Comparison of ENCODE assay signal across 8 cellular contexts in the genomic region with DNA sequence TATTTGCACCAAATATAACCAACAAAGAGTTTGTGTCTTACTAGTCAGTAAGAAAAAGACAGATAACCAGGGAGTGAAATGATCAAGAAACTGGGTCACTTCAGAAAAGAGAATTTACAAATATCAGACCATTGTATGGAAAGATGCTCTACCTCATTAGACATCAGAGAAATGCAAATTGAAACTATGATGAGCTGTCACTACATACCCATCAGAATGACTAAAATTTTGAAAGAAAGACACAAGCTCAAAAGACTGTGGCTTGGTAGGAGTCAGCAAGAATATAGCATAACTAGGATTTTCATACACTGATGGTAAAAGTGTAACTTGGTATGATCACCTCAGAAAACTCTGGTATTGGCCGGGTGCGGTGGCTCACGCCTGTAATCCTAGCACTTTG.
"Had no signal": no experiment of that assay in that cellular context is flagged by ENCODE, and none has a peak within 500 bp of the region (broad histone marks: within the 10 kb centered on the region; RNA-seq: fewer than 3 reads in every experiment).

No MANE protein-coding gene starts in this region.

- H3K9ac ChIP-seq: KMS-11 had no signal

- DNase-seq: IMR-90, KBM-7, KG1 had no signal

- FAIRE-seq: HepG2, HTR-8/SVneo, K562 had no signal

- H3K4me3 ChIP-seq: K562 had no signal

- H3K27ac ChIP-seq: HL-60, KMS-11 had no signal

- ATAC-seq: HepG2, K562 had no signal

- H3K4me2 ChIP-seq: KMS-11 had no signal
